In genomic region chr10:97904026-97904410, GRCh38 we compare ENCODE assay signal across 1 cellular context.
TF ChIP-seq lines count a peak whose summit lies in the region.

No MANE protein-coding gene starts in this region.

TF ChIP-seq in HEK293, 187 proteins besides CTCF, POLR2A, EP300 and RAD21 (continued from another document):
- TF ChIP-seq, protein P1, sequence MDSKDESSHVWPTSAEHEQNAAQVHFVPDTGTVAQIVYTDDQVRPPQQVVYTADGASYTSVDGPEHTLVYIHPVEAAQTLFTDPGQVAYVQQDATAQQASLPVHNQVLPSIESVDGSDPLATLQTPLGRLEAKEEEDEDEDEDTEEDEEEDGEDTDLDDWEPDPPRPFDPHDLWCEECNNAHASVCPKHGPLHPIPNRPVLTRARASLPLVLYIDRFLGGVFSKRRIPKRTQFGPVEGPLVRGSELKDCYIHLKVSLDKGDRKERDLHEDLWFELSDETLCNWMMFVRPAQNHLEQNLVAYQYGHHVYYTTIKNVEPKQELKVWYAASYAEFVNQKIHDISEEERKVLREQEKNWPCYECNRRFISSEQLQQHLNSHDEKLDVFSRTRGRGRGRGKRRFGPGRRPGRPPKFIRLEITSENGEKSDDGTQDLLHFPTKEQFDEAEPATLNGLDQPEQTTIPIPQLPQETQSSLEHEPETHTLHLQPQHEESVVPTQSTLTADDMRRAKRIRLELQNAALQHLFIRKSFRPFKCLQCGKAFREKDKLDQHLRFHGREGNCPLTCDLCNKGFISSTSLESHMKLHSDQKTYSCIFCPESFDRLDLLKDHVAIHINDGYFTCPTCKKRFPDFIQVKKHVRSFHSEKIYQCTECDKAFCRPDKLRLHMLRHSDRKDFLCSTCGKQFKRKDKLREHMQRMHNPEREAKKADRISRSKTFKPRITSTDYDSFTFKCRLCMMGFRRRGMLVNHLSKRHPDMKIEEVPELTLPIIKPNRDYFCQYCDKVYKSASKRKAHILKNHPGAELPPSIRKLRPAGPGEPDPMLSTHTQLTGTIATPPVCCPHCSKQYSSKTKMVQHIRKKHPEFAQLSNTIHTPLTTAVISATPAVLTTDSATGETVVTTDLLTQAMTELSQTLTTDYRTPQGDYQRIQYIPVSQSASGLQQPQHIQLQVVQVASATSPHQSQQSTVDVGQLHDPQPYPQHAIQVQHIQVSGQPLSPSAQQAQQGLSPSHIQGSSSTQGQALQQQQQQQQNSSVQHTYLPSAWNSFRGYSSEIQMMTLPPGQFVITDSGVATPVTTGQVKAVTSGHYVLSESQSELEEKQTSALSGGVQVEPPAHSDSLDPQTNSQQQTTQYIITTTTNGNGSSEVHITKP (tag by site-specific recombination; IDR thresholded peaks at IDR 0.05) = peak; percentile 58
- TF ChIP-seq ZNF239 (tag by site-specific recombination; IDR thresholded peaks at IDR 0.05) (no peak), ZNF514 (tag by site-specific recombination; IDR thresholded peaks at IDR 0.05) (no peak), PBX3 (CRISPR knock-in tag; IDR thresholded peaks at IDR 0.05) (no peak), GFI1B (tag by site-specific recombination; IDR thresholded peaks at IDR 0.05) (no peak), ZFHX2 (tag by site-specific recombination; conservative IDR thresholded peaks at IDR 0.05) (peak; percentile 64)
